20 cellular contexts compared by ENCODE assay signal in the genomic region with DNA sequence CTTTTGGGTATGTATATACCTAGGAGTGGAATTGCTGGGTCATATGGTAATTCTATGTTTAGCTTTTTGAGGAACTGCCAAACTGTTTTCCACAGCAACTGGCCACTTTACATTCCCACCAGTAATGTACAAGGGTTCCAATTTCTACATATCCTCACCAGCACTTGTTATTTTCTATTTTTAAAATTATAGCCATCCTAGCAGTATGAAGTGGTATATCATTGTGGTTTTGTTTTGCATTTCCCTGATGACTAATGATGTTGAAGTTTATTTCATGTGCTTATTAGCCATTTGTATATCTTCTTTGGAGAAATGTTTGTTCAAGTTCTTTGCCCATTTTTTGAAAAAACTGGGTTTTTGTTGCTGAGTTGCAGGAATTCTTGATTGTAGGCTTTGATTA. TPM values are rescaled to one million over a fixed set of nuclear protein-coding genes. Genes with fewer than 3 reads are reported as not detected.
A peak's percentile ranks its signal among the peaks of the same experiment; 100 is the strongest.
DNase-seq lines count a peak whose midpoint lies in the region; ATAC-seq and TF ChIP-seq lines count a peak whose summit lies in the region.
"Had no signal": no experiment of that assay in that cellular context is flagged by ENCODE, and none has a peak within 500 bp of the region (broad histone marks: within the 10 kb centered on the region; RNA-seq: fewer than 3 reads in every experiment).

No MANE protein-coding gene starts in this region.

- H3K36me3 Mint-ChIP-seq in CD4-positive, alpha-beta memory T cell = peaks cover 0 to 2% of the 10 kb centered on the region in 2 donors
- H3K36me3 Mint-ChIP-seq: activated naive CD4-positive, alpha-beta T cell treated with anti-CD3 and anti-CD28 coated beads, Interleukin-2, amount 50 U/mL, for 24 hours had no signal

- H3K9me3 ChIP-seq in gastrocnemius medialis = no peaks in the 10 kb centered on the region
- no peaks in the 10 kb centered on the region for H3K9me3 ChIP-seq in CD4-positive, alpha-beta memory T cell (ENCODE audit: control insufficient read depth in 1 of 2, low read length in 2 of 2)
- H3K9me3 ChIP-seq: upper lobe of right lung had no signal

- H3K4me1 Mint-ChIP-seq in CD4-positive, alpha-beta memory T cell = peaks cover 5 to 22% (median 19%) of the 10 kb centered on the region in 4 donors

- H3K27ac Mint-ChIP-seq in CD4-positive, alpha-beta memory T cell = no peak overlapping the region
- H3K27ac Mint-ChIP-seq: activated naive CD4-positive, alpha-beta T cell treated with anti-CD3 and anti-CD28 coated beads, Interleukin-2, amount 50 U/mL, for 24 hours; mesothelial cell of epicardium; progenitor cell of endocrine pancreas; stimulated activated naive CD8-positive, alpha-beta T cell treated with anti-CD3 and anti-CD28 coated beads, Interleukin-15, amount 100 ng/mL, for 72 hours had no signal

- no peaks in the 10 kb centered on the region for H3K27me3 ChIP-seq in gastrocnemius medialis
- no peaks in the 10 kb centered on the region for H3K27me3 ChIP-seq in CD4-positive, alpha-beta memory T cell (ENCODE audit: insufficient read depth, low read length)
- H3K27me3 ChIP-seq: upper lobe of right lung had no signal

- no peak for TF ChIP-seq CTCF in choroid plexus epithelial cell (conservative IDR thresholded peaks at IDR 0.05; ENCODE audit: low read depth, low read length)
- no peak for TF ChIP-seq CTCF in gastrocnemius medialis (IDR thresholded peaks at IDR 0.05 in 4 of 5, conservative IDR thresholded peaks at IDR 0.05 in 1 of 5)

- POLR2A ChIA-PET in CD4-positive, alpha-beta memory T cell (lab: Charles Lee; ENCODE audit: partially characterized antibody) = no interaction called here

- H3K27me3 Mint-ChIP-seq in CD4-positive, alpha-beta memory T cell = no peaks in the 10 kb centered on the region
- H3K27me3 Mint-ChIP-seq: activated naive CD4-positive, alpha-beta T cell treated with anti-CD3 and anti-CD28 coated beads, Interleukin-2, amount 50 U/mL, for 24 hours; progenitor cell of endocrine pancreas; stimulated activated naive CD8-positive, alpha-beta T cell treated with anti-CD3 and anti-CD28 coated beads, Interleukin-15, amount 100 ng/mL, for 72 hours had no signal

- H3K9me3 Mint-ChIP-seq in CD4-positive, alpha-beta memory T cell = no peaks in the 10 kb centered on the region
- H3K9me3 Mint-ChIP-seq: activated naive CD4-positive, alpha-beta T cell treated with anti-CD3 and anti-CD28 coated beads, Interleukin-2, amount 50 U/mL, for 24 hours; mesothelial cell of epicardium; stimulated activated naive CD8-positive, alpha-beta T cell treated with anti-CD3 and anti-CD28 coated beads, Interleukin-15, amount 100 ng/mL, for 72 hours had no signal

- H3K4me1 ChIP-seq in gastrocnemius medialis = peaks cover 46 to 52% of the 10 kb centered on the region in 2 donors
- no peaks in the 10 kb centered on the region for H3K4me1 ChIP-seq in CD4-positive, alpha-beta memory T cell (ENCODE audit: insufficient read depth, low read length)
- H3K4me1 ChIP-seq: upper lobe of right lung had no signal

- CTCF ChIA-PET in CD4-positive, alpha-beta memory T cell (lab: Charles Lee; ENCODE audit: partially characterized antibody) = interaction anchor here (1.4 kb wide), 1 partner anchor 104 kb away, joined by 4 read pairs; no protein-coding TSS in a partner anchor

- no peak overlapping the region for H3K4me3 ChIP-seq in choroid plexus epithelial cell (ENCODE audit: low read depth, low read length)
- H3K4me3 ChIP-seq in gastrocnemius medialis = no peak overlapping the region
- no peak overlapping the region for H3K4me3 ChIP-seq in CD4-positive, alpha-beta memory T cell (ENCODE audit: low read length in 2 of 2)
- H3K4me3 ChIP-seq: skin epidermis, upper lobe of right lung had no signal

- DNase-seq in HCEC 1CT (peak; percentile 49), MV-4-11 (lab: John Stamatoyannopoulos, UW) (peak; percentile 68), choroid plexus epithelial cell (ENCODE audit: low read depth) (peak; percentile 30), gastrocnemius medialis (no peak), C1 segment of cervical spinal cord (lab: John Stamatoyannopoulos, UW) (no peak), dermis blood vessel endothelial cell (no peak)
- DNase-seq in CD4-positive, alpha-beta memory T cell = no peak
- DNase-seq: activated CD4-positive, CD25-positive, alpha-beta regulatory T cell treated with anti-CD3 and anti-CD28 coated beads, Interleukin-2, amount 50 U/mL, for 72 hours; activated T-cell treated with anti-CD3 and anti-CD28 coated beads, Interleukin-2, amount 50 U/mL, for 48 hours; NCI-H1417; stimulated activated CD4-positive, alpha-beta T cell treated with anti-CD3 and anti-CD28 coated beads, Interleukin-2, amount 100 ng/mL, for 48 hours; stimulated activated naive CD8-positive, alpha-beta T cell treated with anti-CD3 and anti-CD28 coated beads, Interleukin-15, amount 100 ng/mL, for 72 hours; T1000; upper lobe of right lung had no signal

- no peak for TF ChIP-seq POLR2A in gastrocnemius medialis (IDR thresholded peaks at IDR 0.05)

- intact Hi-C loops in gastrocnemius medialis (cut with DNase I; ENCODE audit: low total_unique reads) = no loop called here
- intact Hi-C loops in CD4-positive, alpha-beta memory T cell (cut with micrococcal nuclease) = no loop called here

- no peak overlapping the region for H3K4me3 Mint-ChIP-seq in CD4-positive, alpha-beta memory T cell
- H3K4me3 Mint-ChIP-seq: activated naive CD4-positive, alpha-beta T cell treated with anti-CD3 and anti-CD28 coated beads, Interleukin-2, amount 50 U/mL, for 24 hours; mesothelial cell of epicardium; stimulated activated naive CD8-positive, alpha-beta T cell treated with anti-CD3 and anti-CD28 coated beads, Interleukin-15, amount 100 ng/mL, for 72 hours had no signal

- H3K27ac ChIP-seq in gastrocnemius medialis = peak overlapping the region; percentile 68 to 77 (median 74)
- H3K27ac ChIP-seq in CD4-positive, alpha-beta memory T cell (ENCODE audit: low read depth, low read length) = no peak overlapping the region
- H3K27ac ChIP-seq: KMS-11, skin epidermis, upper lobe of right lung had no signal

- no peaks in the 10 kb centered on the region for H3K36me3 ChIP-seq in gastrocnemius medialis
- no peaks in the 10 kb centered on the region for H3K36me3 ChIP-seq in CD4-positive, alpha-beta memory T cell (ENCODE audit: insufficient read depth, low read length)
- H3K36me3 ChIP-seq: upper lobe of right lung had no signal

- ATAC-seq in gastrocnemius medialis = no peak
- ATAC-seq: SK-N-SH treated with all-trans-retinoic acid at 6 μM for 48 hours; stimulated activated naive CD8-positive, alpha-beta T cell treated with anti-CD3 and anti-CD28 coated beads, Interleukin-15, amount 100 ng/mL, for 72 hours had no signal

- in situ Hi-C loops in gastrocnemius medialis (cut with MboI; ENCODE audit: low sequenced_read_pairs in 4 of 4) = no loop called here

RNA-seq across cellular contexts. Expression of a gene that starts 39.6 kb away (rescaled TPM):
- 10 to 100 TPM; 40.1 to 61.2 (median 47.3) TPM for total RNA-seq in gastrocnemius medialis
- total RNA-seq in dermis blood vessel endothelial cell = 17.2 and 23.5 TPM in 2 replicates
- total RNA-seq in CD4-positive, alpha-beta memory T cell = 10 to 100 TPM; 16.8 to 17.2 TPM
- polyA plus RNA-seq in CD4-positive, alpha-beta memory T cell = 1 to 10 TPM in 1 of 2 donors, under 1 TPM in 1; 0.52 to 2.9 TPM

Comparison
In these comparisons a context has a peak if more than half of its experiments do, and no peak if none do; other contexts are left out.
1. DNase-seq: peak in HCEC 1CT (single experiment), MV-4-11 (single experiment) and choroid plexus epithelial cell (single experiment); none in gastrocnemius medialis (0 of 2), C1 segment of cervical spinal cord (0 of 14), dermis blood vessel endothelial cell (single experiment) and CD4-positive, alpha-beta memory T cell (0 of 5).